In genomic region chr17:16044484-16044883, GRCh38 we compare ENCODE assay signal across 1 cellular context.
TF ChIP-seq lines count a peak whose summit lies in the region.

No MANE protein-coding gene starts in this region.

TF ChIP-seq in GM23338, 12 proteins besides CTCF, POLR2A, EP300 and RAD21 (continued from another document):
- no peak for TF ChIP-seq ZNF462 (CRISPR knock-in tag; IDR thresholded peaks at IDR 0.05)
TF ChIP-seq in GM23338: peak in this region for 2.
